ENCODE assay signal across 2 cellular contexts in the genomic region with DNA sequence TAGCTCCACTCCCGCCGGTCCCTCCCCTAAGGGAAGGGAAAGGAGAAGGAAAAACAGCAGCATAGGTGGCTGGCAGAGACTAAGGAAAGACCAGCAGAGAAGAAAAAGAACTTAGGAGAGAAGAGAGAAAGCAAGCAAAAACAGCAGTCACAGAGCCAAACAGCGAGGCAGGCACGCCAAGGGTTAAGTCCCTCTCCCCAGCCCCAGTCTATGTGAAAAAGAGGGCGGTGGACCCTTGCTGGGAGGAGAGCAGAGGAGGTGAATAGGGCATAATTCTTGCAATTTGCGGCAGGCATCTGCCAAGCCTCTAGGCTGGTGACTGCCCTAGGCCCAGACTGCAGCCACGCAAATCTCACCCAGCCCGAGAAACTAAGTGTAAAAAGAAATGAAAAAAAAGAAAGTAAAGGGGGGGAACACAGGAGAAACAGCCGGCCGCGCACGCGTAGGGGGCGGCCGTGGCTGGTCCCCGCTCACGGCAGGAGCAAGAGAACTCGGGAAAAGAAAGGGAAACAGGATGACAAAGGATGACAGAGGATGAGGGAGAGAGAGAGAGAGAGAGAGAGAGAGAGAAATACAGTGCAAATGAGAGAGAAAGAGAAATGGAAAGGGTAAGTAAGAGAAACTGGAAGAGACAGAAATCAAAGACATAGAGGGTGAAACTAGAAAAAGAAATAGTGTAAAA.
TF ChIP-seq lines count a peak whose summit lies in the region.

No MANE protein-coding gene starts in this region.

TF ChIP-seq in SK-N-SH, 30 proteins besides CTCF, POLR2A, EP300 and RAD21:
- 0 out of 2 replicates have a peak, but pooled peaks have one; percentile 21 for TF ChIP-seq NRF1 (IDR thresholded peaks at IDR 0.05; ENCODE audit: low read depth, low read length)
- TF ChIP-seq, protein P1, sequence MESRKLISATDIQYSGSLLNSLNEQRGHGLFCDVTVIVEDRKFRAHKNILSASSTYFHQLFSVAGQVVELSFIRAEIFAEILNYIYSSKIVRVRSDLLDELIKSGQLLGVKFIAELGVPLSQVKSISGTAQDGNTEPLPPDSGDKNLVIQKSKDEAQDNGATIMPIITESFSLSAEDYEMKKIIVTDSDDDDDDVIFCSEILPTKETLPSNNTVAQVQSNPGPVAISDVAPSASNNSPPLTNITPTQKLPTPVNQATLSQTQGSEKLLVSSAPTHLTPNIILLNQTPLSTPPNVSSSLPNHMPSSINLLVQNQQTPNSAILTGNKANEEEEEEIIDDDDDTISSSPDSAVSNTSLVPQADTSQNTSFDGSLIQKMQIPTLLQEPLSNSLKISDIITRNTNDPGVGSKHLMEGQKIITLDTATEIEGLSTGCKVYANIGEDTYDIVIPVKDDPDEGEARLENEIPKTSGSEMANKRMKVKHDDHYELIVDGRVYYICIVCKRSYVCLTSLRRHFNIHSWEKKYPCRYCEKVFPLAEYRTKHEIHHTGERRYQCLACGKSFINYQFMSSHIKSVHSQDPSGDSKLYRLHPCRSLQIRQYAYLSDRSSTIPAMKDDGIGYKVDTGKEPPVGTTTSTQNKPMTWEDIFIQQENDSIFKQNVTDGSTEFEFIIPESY (IDR thresholded peaks at IDR 0.05; ENCODE audit: borderline replicate concordance, low read depth), result no peak

TF ChIP-seq in H1, 55 proteins besides CTCF, POLR2A, EP300 and RAD21:
- no peak for TF ChIP-seq GTF2F1 (IDR thresholded peaks at IDR 0.05; ENCODE audit: borderline replicate concordance, low read depth, low read length)
- TF ChIP-seq JUND (IDR thresholded peaks at IDR 0.05; ENCODE audit: low read length), result peak; percentile 68
- no peak for TF ChIP-seq SP4 (IDR thresholded peaks at IDR 0.05; ENCODE audit: low read length)
- no peak for TF ChIP-seq BRCA1 (IDR thresholded peaks at IDR 0.05; ENCODE audit: low read depth, low read length)
- TF ChIP-seq BACH1 (IDR thresholded peaks at IDR 0.05; ENCODE audit: low read length), result no peak
